In the genomic region with DNA sequence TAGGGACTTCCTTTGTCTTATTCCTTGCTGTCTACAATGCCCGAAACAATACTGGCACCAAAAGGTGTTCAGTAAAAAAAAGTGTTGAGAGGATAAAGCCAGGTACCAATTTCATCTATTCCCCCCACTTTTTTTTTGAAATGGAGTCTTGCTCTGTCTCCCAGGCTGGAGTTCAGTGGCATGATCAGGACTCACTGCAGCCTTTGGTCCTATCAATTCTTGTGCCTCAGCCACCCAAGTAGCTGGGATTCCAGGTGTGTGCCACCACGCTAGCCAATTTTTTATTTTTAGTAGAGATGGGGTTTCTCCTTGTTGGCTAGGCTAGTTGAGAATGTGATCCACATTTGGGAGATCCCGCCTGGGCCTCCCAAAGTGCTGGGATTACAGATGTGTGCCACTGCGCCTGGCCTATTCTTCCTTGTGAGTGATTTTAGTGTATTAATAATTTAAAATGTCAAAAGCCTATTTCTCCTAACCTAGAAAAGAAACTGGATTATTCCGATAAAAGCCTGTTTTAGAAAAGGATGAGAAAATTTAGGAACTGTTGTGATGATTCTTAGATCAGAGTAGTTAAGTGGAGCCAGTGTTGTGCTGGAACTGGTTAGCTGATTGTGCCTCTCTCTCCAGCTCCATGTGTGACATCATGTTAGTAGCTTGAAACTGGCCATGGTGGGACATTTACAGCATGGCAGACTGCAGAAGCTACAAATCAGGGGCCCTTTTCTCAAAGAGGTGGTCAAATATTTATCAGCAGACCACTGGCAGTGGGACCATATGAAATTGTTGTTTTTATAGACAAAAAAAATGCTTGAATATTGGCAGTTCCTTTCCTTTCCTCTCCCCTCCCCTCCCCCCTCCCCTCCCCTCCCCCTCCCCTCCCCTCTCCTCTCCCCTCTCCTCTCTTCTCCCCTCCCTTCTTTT, we compare ENCODE assay signal across 10 cellular contexts. TPM values are rescaled to one million over a fixed set of nuclear protein-coding genes. Genes with fewer than 3 reads are reported as not detected.
DNase-seq lines count a peak whose midpoint lies in the region; ATAC-seq and TF ChIP-seq lines count a peak whose summit lies in the region.
"Had no signal": no experiment of that assay in that cellular context is flagged by ENCODE, and none has a peak within 500 bp of the region (broad histone marks: within the 10 kb centered on the region; RNA-seq: fewer than 3 reads in every experiment).

No MANE protein-coding gene starts in this region.

- H3K27me3 ChIP-seq in gastroesophageal sphincter: no peaks in the 10 kb centered on the region
- H3K27me3 ChIP-seq: right atrium auricular region had no signal

- 92 to 93% methylated on average over 3 to 5 of the region's 5 CpGs for WGBS in gastroesophageal sphincter (ENCODE audit: low coverage in 1 of 2), 2 donors

- peak in 1 of 2 donors; percentile 64 for ATAC-seq in natural killer cell treated with Interleukin-12 subunit alpha and Interleukin-12 subunit beta and Interleukin-15 and Interleukin-18, amount 100 ng/mL, for 72 hours
- ATAC-seq in GM18517 (IDR thresholded peaks at IDR 0.05; ENCODE audit: unreplicated experiment): no peak
- no peak for ATAC-seq in gastroesophageal sphincter
- no peak for ATAC-seq in GM21528 (IDR thresholded peaks at IDR 0.05; ENCODE audit: low FRiP score, unreplicated experiment)

- no peaks in the 10 kb centered on the region for H3K9me3 Mint-ChIP-seq in activated naive CD8-positive, alpha-beta T cell (ENCODE audit: low read depth)
- H3K9me3 Mint-ChIP-seq in natural killer cell treated with Interleukin-12 subunit alpha and Interleukin-12 subunit beta and Interleukin-15 and Interleukin-18, amount 100 ng/mL, for 72 hours: no peaks in the 10 kb centered on the region

- H3K27ac Mint-ChIP-seq in activated naive CD8-positive, alpha-beta T cell: peak overlapping the region; percentile 95
- H3K27ac Mint-ChIP-seq in natural killer cell treated with Interleukin-12 subunit alpha and Interleukin-12 subunit beta and Interleukin-15 and Interleukin-18, amount 100 ng/mL, for 72 hours: peak overlapping the region; percentile 82 to 96

- H3K36me3 ChIP-seq in gastroesophageal sphincter: no peaks in the 10 kb centered on the region
- H3K36me3 ChIP-seq: right atrium auricular region had no signal

- no peak for TF ChIP-seq POLR2A in gastroesophageal sphincter (IDR thresholded peaks at IDR 0.05)

- TF ChIP-seq CTCF in gastroesophageal sphincter (IDR thresholded peaks at IDR 0.05): no peak

- H3K4me1 Mint-ChIP-seq in activated naive CD8-positive, alpha-beta T cell (ENCODE audit: low read depth): peaks cover 88% of the 10 kb centered on the region
- peaks cover 57 to 68% of the 10 kb centered on the region in 2 donors for H3K4me1 Mint-ChIP-seq in natural killer cell treated with Interleukin-12 subunit alpha and Interleukin-12 subunit beta and Interleukin-15 and Interleukin-18, amount 100 ng/mL, for 72 hours (ENCODE audit: low read depth in 2 of 2)

- no peaks in the 10 kb centered on the region for H3K9me3 ChIP-seq in gastroesophageal sphincter
- H3K9me3 ChIP-seq: right atrium auricular region had no signal

- H3K4me1 ChIP-seq in gastroesophageal sphincter: peaks cover 0 to 31% (median 0%) of the 10 kb centered on the region in 3 donors

- peak overlapping the region; percentile 53 for H3K4me3 Mint-ChIP-seq in activated naive CD8-positive, alpha-beta T cell
- peak overlapping the region; percentile 77 for H3K4me3 Mint-ChIP-seq in natural killer cell treated with Interleukin-12 subunit alpha and Interleukin-12 subunit beta and Interleukin-15 and Interleukin-18, amount 100 ng/mL, for 72 hours

- H3K27me3 Mint-ChIP-seq in activated naive CD8-positive, alpha-beta T cell: no peaks in the 10 kb centered on the region
- no peaks in the 10 kb centered on the region for H3K27me3 Mint-ChIP-seq in natural killer cell treated with Interleukin-12 subunit alpha and Interleukin-12 subunit beta and Interleukin-15 and Interleukin-18, amount 100 ng/mL, for 72 hours

- no peak for TF ChIP-seq EP300 in gastroesophageal sphincter (IDR thresholded peaks at IDR 0.05)

- H3K27ac ChIP-seq in gastroesophageal sphincter: no peak overlapping the region
- H3K27ac ChIP-seq: 22Rv1, right atrium auricular region had no signal

- H3K4me3 ChIP-seq in gastroesophageal sphincter: no peak overlapping the region
- H3K4me3 ChIP-seq: right atrium auricular region had no signal

- DNase-seq in DMS 273 (lab: John Stamatoyannopoulos, UW; ENCODE audit: unreplicated experiment) (peak; percentile 38), DMS 273 treated with DMSO at 0.1 percent for 48 hours (lab: John Stamatoyannopoulos, UW) (no peak), NAMALWA (ENCODE audit: low spot score) (peak; percentile 54)
- no peak for DNase-seq in natural killer cell treated with Interleukin-12 subunit alpha and Interleukin-12 subunit beta and Interleukin-15 and Interleukin-18, amount 100 ng/mL, for 72 hours (ENCODE audit: low spot score)

- peaks cover 7% of the 10 kb centered on the region for H3K36me3 Mint-ChIP-seq in activated naive CD8-positive, alpha-beta T cell
- peaks cover 14% of the 10 kb centered on the region for H3K36me3 Mint-ChIP-seq in natural killer cell treated with Interleukin-12 subunit alpha and Interleukin-12 subunit beta and Interleukin-15 and Interleukin-18, amount 100 ng/mL, for 72 hours

RNA-seq across cellular contexts. Expression of gene CDC42SE2, which starts 14.3 kb away (rescaled TPM):
- 100 to 1,000 TPM in 1 of 2 donors, 10 to 100 TPM in 1; 78.2 to 120 TPM for total RNA-seq in natural killer cell treated with Interleukin-12 subunit alpha and Interleukin-12 subunit beta and Interleukin-15 and Interleukin-18, amount 100 ng/mL, for 72 hours
- total RNA-seq in gastroesophageal sphincter: 10 to 100 TPM; 25.2 to 38.7 (median 30.1) TPM

Comparison
In these comparisons a context has a peak if more than half of its experiments do, and no peak if none do; other contexts are left out.
1. DNase-seq: peak in DMS 273 (single experiment) and NAMALWA (single experiment); none in DMS 273 treated with DMSO at 0.1 percent for 48 hours (single experiment) and natural killer cell treated with Interleukin-12 subunit alpha and Interleukin-12 subunit beta and Interleukin-15 and Interleukin-18, amount 100 ng/mL, for 72 hours (single experiment).